Comparison of ENCODE assay signal across 15 cellular contexts in the genomic region with DNA sequence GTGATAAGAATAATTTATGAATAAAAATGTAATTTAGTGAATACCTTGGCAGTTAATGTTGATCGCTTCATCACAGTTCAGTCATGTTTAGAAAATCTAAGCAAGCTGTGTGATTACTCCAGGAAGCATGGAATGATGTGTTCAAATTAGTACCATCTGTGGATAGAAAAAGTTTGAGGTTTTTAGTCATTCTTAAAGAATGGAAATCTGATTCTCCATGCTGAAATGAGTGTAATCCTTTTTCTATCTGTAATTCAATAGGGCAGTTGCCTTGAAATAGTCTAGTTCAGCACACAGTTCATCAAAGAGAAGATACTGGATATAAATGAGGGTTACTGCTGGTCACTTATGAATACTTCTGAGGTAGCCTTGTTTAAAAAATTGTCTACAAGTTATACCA.
DNase-seq lines count a peak whose midpoint lies in the region; ATAC-seq and TF ChIP-seq lines count a peak whose summit lies in the region.
"Had no signal": no experiment of that assay in that cellular context is flagged by ENCODE, and none has a peak within 500 bp of the region (broad histone marks: within the 10 kb centered on the region; RNA-seq: fewer than 3 reads in every experiment).

No MANE protein-coding gene starts in this region.

- no peak overlapping the region for H3K4me3 ChIP-seq in mammary epithelial cell (replicated peaks in 1 of 3; ENCODE audit: insufficient read depth in 1 of 3, low read depth in 2 of 3, low read length in 3 of 3)

- no peak overlapping the region for H3K27ac ChIP-seq in mammary epithelial cell (ENCODE audit: insufficient read depth, low read depth, low read length)
- H3K27ac ChIP-seq: C4-2B, HL-60 had no signal

- CTCF ChIA-PET in mammary epithelial cell (lab: Charles Lee; ENCODE audit: low non-redundant PET) = no interaction called here

- H3K27me3 ChIP-seq in mammary epithelial cell (ENCODE audit: insufficient read depth, low read length) = no peaks in the 10 kb centered on the region

- dilution Hi-C loops in mammary epithelial cell (cut with HindIII; ENCODE audit: low sequenced_read_pairs) = no loop called here

- H3K36me3 ChIP-seq in mammary epithelial cell (ENCODE audit: insufficient read depth, low read length) = no peaks in the 10 kb centered on the region

- H3K9me3 ChIP-seq in mammary epithelial cell (replicated peaks; ENCODE audit: insufficient read depth, low read length) = no peaks in the 10 kb centered on the region

- H3K79me2 ChIP-seq in mammary epithelial cell (ENCODE audit: insufficient read depth, low read length) = no peaks in the 10 kb centered on the region

- no peak for ATAC-seq in GM21528 (IDR thresholded peaks at IDR 0.05; ENCODE audit: low FRiP score, unreplicated experiment)
- no peak for ATAC-seq in HG02938 (IDR thresholded peaks at IDR 0.05; ENCODE audit: unreplicated experiment)
- ATAC-seq: esophagus mucosa had no signal

- in situ Hi-C loops in mammary epithelial cell (cut with MboI; ENCODE audit: low sequenced_read_pairs in 2 of 2) = no loop called here

- H3K4me1 ChIP-seq in mammary epithelial cell (ENCODE audit: insufficient read depth, low read length) = peaks cover 7% of the 10 kb centered on the region

- TF ChIP-seq CTCF in mammary epithelial cell (conservative IDR thresholded peaks at IDR 0.05 in 1 of 2, IDR thresholded peaks at IDR 0.05 in 1 of 2; ENCODE audit: extremely low read depth in 1 of 2, insufficient read depth in 1 of 2, low read depth in 1 of 2, low read length in 2 of 2) = no peak

- no peak overlapping the region for H2AFZ ChIP-seq in mammary epithelial cell (ENCODE audit: low read depth, low read length)

- DNase-seq in AG08396 (ENCODE audit: low spot score) (peak; percentile 52), LHCN-M2 (ENCODE audit: low read depth) (peak; percentile 97), mammary epithelial cell (peak; percentile 80), kidney tubule cell (ENCODE audit: low spot score) (peak; percentile 72), NCI-H526 treated with DMSO at 0.1 percent for 48 hours (lab: John Stamatoyannopoulos, UW) (no peak)
- DNase-seq in activated CD4-positive, alpha-beta T cell treated with anti-CD3 and anti-CD28 coated beads, Interleukin-2, amount 50 U/mL, for 4 hours = no peak
- DNase-seq: activated T-cell treated with anti-CD3 and anti-CD28 coated beads, Interleukin-2, amount 50 U/mL, for 48 hours; NCI-H526; nephron progenitor cell; SHP77 had no signal

- no peak overlapping the region for H3K9ac ChIP-seq in mammary epithelial cell (ENCODE audit: insufficient read depth, low read length)

- peak overlapping the region; percentile 25 for H3K4me2 ChIP-seq in mammary epithelial cell (ENCODE audit: insufficient read depth, low read depth, low read length)

- intact Hi-C loops in mammary epithelial cell (cut with micrococcal nuclease) = no loop called here

- H4K20me1 ChIP-seq in mammary epithelial cell (ENCODE audit: insufficient read depth, low read length) = no peaks in the 10 kb centered on the region

- no TSS peak for BruUV-seq in mammary epithelial cell (replicated peaks; lab: Mats Ljungman, UMichigan)

- WGBS in mammary epithelial cell (ENCODE audit: low coverage, missing lambda C conversion rate) = 47% methylated on average over 1 of the region's 1 CpG

Comparison
In these comparisons a context has a peak if more than half of its experiments do, and no peak if none do; other contexts are left out.
1. DNase-seq: peak in AG08396 (single experiment), LHCN-M2 (single experiment), mammary epithelial cell (single experiment) and kidney tubule cell (single experiment); none in NCI-H526 treated with DMSO at 0.1 percent for 48 hours (single experiment) and activated CD4-positive, alpha-beta T cell treated with anti-CD3 and anti-CD28 coated beads, Interleukin-2, amount 50 U/mL, for 4 hours (0 of 2).